ENCODE assay signal across 1 cellular context in the genomic region with DNA sequence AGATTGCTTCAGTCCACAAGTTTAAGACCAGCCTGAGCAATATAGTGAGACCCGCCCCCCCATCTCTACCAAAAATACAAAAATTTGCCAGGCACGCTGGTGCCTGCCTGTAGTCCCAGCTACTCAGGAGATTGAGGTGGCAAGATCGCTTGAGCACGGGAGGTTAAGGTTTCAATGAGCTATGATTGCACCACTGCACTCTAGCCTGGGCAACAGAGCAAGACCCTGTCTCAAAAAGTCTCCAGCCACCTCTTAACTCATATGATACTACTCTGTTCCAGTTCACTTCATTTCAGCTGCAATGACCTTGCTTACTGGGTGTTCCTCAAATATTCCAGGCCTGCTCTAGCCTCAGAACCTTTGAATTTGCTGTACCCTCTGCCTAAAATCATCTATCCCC.
TF ChIP-seq lines count a peak whose summit lies in the region.

No MANE protein-coding gene starts in this region.

TF ChIP-seq in HepG2, 621 proteins besides CTCF, POLR2A, EP300 and RAD21:
- TF ChIP-seq ZNF121 (CRISPR knock-in tag; IDR thresholded peaks at IDR 0.05) (peak; percentile 82), NFATC3 (CRISPR knock-in tag; IDR thresholded peaks at IDR 0.05) (no peak), SP140L (CRISPR knock-in tag; IDR thresholded peaks at IDR 0.05; ENCODE audit: borderline replicate concordance) (no peak), HOXA7 (CRISPR knock-in tag; IDR thresholded peaks at IDR 0.05) (no peak), SNRNP70 (IDR thresholded peaks at IDR 0.05; ENCODE audit: low read depth, low read length) (no peak), ZFP90 (CRISPR knock-in tag; IDR thresholded peaks at IDR 0.05; ENCODE audit: borderline replicate concordance) (no peak), ZNF292 (CRISPR knock-in tag; IDR thresholded peaks at IDR 0.05; ENCODE audit: borderline replicate concordance, low read depth) (no peak), ZBTB8A (CRISPR knock-in tag; IDR thresholded peaks at IDR 0.05; ENCODE audit: borderline replicate concordance, low read depth) (no peak)
TF ChIP-seq in HepG2: peak in this region for 1.
